ENCODE assay signal across 1 cellular context in the genomic region with DNA sequence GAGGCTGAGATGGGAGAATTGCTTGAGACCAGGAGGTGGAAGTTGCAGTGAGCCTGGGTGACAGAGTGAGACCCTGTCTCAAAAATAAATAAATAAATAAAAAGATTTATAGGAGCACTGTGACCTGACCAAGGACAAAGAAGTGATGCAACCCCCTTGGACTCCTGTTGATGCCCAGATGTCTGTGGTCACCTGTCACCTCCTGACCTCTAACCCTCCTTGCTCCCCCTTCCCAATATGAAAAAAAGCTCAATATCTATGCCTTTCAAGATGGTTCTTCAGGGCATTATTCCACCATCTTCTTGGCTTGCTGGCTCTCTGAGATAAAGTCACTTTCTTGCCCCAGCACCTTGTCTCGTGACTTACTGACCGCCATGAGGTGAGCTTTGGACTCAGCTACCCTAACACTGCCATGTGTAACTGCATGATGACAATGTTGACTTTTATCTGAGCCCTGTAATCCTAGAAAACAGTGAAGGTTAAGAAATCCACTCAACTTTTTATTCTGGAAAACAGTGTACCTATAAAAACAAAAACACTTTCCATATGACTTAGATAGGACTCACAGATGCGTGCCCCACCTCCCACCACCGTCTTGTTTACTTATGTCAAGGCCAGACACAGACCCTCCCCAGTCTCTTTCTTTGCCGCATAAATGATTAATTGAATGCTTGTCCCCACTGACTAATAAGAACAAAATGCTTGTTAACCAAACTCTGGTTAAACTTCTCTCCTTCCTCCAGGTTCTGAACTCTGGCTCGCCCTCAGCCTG.
TF ChIP-seq lines count a peak whose summit lies in the region.

No MANE protein-coding gene starts in this region.

TF ChIP-seq in HepG2, 621 proteins besides CTCF, POLR2A, EP300 and RAD21 (continued from another document and continues in another):
- TF ChIP-seq, protein P1, sequence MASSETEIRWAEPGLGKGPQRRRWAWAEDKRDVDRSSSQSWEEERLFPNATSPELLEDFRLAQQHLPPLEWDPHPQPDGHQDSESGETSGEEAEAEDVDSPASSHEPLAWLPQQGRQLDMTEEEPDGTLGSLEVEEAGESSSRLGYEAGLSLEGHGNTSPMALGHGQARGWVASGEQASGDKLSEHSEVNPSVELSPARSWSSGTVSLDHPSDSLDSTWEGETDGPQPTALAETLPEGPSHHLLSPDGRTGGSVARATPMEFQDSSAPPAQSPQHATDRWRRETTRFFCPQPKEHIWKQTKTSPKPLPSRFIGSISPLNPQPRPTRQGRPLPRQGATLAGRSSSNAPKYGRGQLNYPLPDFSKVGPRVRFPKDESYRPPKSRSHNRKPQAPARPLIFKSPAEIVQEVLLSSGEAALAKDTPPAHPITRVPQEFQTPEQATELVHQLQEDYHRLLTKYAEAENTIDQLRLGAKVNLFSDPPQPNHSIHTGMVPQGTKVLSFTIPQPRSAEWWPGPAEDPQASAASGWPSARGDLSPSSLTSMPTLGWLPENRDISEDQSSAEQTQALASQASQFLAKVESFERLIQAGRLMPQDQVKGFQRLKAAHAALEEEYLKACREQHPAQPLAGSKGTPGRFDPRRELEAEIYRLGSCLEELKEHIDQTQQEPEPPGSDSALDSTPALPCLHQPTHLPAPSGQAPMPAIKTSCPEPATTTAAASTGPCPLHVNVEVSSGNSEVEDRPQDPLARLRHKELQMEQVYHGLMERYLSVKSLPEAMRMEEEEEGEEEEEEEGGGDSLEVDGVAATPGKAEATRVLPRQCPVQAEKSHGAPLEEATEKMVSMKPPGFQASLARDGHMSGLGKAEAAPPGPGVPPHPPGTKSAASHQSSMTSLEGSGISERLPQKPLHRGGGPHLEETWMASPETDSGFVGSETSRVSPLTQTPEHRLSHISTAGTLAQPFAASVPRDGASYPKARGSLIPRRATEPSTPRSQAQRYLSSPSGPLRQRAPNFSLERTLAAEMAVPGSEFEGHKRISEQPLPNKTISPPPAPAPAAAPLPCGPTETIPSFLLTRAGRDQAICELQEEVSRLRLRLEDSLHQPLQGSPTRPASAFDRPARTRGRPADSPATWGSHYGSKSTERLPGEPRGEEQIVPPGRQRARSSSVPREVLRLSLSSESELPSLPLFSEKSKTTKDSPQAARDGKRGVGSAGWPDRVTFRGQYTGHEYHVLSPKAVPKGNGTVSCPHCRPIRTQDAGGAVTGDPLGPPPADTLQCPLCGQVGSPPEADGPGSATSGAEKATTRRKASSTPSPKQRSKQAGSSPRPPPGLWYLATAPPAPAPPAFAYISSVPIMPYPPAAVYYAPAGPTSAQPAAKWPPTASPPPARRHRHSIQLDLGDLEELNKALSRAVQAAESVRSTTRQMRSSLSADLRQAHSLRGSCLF (CRISPR knock-in tag; IDR thresholded peaks at IDR 0.05; ENCODE audit: borderline replicate concordance): no peak
- TF ChIP-seq ZNF652 (CRISPR knock-in tag; IDR thresholded peaks at IDR 0.05; ENCODE audit: borderline replicate concordance, low read depth) (no peak), MAZ (IDR thresholded peaks at IDR 0.05; ENCODE audit: borderline replicate concordance, low read depth, low read length) (no peak), MAZ (CRISPR knock-in tag; IDR thresholded peaks at IDR 0.05; ENCODE audit: low read depth) (no peak), TOPORS (CRISPR knock-in tag; IDR thresholded peaks at IDR 0.05) (no peak), KDM2A (CRISPR knock-in tag; IDR thresholded peaks at IDR 0.05; ENCODE audit: borderline replicate concordance, low read depth) (no peak; the same call in 1 of the 2 replicates), ZBED4 (CRISPR knock-in tag; IDR thresholded peaks at IDR 0.05; ENCODE audit: borderline replicate concordance) (no peak), HCFC1 (IDR thresholded peaks at IDR 0.05; ENCODE audit: low read depth, low read length) (no peak), TRAFD1 (CRISPR knock-in tag; IDR thresholded peaks at IDR 0.05; ENCODE audit: borderline replicate concordance) (no peak), SMC3 (IDR thresholded peaks at IDR 0.05; ENCODE audit: low read length) (no peak; the same call in 1 of the 2 replicates), BHLHE40 (IDR thresholded peaks at IDR 0.05; ENCODE audit: low read length) (peak; percentile 98), ARID2 (CRISPR knock-in tag; IDR thresholded peaks at IDR 0.05; ENCODE audit: borderline replicate concordance) (no peak), HNF4A (CRISPR knock-in tag; IDR thresholded peaks at IDR 0.05) (peak; percentile 95), ZNF614 (CRISPR knock-in tag; IDR thresholded peaks at IDR 0.05; ENCODE audit: borderline replicate concordance) (0 out of 2 replicates have a peak, but pooled peaks have one; percentile 22), RAD51 (IDR thresholded peaks at IDR 0.05; ENCODE audit: borderline replicate concordance) (no peak), ZFP36 (IDR thresholded peaks at IDR 0.05; ENCODE audit: borderline replicate concordance, low read depth, low read length, partially characterized antibody) (no peak), MATR3 (CRISPR knock-in tag; IDR thresholded peaks at IDR 0.05) (no peak), MIXL1 (CRISPR knock-in tag; IDR thresholded peaks at IDR 0.05) (no peak), MYC (CRISPR knock-in tag; IDR thresholded peaks at IDR 0.05; ENCODE audit: borderline replicate concordance) (peak; percentile 60; the same call in 1 of the 2 replicates), ZNF383 (CRISPR knock-in tag; IDR thresholded peaks at IDR 0.05; ENCODE audit: borderline replicate concordance) (no peak), THAP11 (CRISPR knock-in tag; IDR thresholded peaks at IDR 0.05) (peak; percentile 62), ZNF276 (CRISPR knock-in tag; IDR thresholded peaks at IDR 0.05; ENCODE audit: low read depth) (no peak), HBP1 (CRISPR knock-in tag; IDR thresholded peaks at IDR 0.05; ENCODE audit: low read depth) (no peak)
- TF ChIP-seq, protein P2, sequence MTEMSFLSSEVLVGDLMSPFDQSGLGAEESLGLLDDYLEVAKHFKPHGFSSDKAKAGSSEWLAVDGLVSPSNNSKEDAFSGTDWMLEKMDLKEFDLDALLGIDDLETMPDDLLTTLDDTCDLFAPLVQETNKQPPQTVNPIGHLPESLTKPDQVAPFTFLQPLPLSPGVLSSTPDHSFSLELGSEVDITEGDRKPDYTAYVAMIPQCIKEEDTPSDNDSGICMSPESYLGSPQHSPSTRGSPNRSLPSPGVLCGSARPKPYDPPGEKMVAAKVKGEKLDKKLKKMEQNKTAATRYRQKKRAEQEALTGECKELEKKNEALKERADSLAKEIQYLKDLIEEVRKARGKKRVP (CRISPR knock-in tag; IDR thresholded peaks at IDR 0.05): peak in 1 of 2 experiments; percentile 87; a peak in 2 of 4 replicates
- TF ChIP-seq, protein P3, sequence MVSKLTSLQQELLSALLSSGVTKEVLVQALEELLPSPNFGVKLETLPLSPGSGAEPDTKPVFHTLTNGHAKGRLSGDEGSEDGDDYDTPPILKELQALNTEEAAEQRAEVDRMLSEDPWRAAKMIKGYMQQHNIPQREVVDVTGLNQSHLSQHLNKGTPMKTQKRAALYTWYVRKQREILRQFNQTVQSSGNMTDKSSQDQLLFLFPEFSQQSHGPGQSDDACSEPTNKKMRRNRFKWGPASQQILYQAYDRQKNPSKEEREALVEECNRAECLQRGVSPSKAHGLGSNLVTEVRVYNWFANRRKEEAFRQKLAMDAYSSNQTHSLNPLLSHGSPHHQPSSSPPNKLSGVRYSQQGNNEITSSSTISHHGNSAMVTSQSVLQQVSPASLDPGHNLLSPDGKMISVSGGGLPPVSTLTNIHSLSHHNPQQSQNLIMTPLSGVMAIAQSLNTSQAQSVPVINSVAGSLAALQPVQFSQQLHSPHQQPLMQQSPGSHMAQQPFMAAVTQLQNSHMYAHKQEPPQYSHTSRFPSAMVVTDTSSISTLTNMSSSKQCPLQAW (CRISPR knock-in tag; IDR thresholded peaks at IDR 0.05): peak; percentile 66; the same call in 1 of the 2 replicates
- TF ChIP-seq, protein P4, sequence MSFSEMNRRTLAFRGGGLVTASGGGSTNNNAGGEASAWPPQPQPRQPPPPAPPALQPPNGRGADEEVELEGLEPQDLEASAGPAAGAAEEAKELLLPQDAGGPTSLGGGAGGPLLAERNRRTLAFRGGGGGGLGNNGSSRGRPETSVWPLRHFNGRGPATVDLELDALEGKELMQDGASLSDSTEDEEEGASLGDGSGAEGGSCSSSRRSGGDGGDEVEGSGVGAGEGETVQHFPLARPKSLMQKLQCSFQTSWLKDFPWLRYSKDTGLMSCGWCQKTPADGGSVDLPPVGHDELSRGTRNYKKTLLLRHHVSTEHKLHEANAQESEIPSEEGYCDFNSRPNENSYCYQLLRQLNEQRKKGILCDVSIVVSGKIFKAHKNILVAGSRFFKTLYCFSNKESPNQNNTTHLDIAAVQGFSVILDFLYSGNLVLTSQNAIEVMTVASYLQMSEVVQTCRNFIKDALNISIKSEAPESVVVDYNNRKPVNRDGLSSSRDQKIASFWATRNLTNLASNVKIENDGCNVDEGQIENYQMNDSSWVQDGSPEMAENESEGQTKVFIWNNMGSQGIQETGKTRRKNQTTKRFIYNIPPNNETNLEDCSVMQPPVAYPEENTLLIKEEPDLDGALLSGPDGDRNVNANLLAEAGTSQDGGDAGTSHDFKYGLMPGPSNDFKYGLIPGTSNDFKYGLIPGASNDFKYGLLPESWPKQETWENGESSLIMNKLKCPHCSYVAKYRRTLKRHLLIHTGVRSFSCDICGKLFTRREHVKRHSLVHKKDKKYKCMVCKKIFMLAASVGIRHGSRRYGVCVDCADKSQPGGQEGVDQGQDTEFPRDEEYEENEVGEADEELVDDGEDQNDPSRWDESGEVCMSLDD (CRISPR knock-in tag; IDR thresholded peaks at IDR 0.05; ENCODE audit: borderline replicate concordance): no peak
- TF ChIP-seq, protein P5, sequence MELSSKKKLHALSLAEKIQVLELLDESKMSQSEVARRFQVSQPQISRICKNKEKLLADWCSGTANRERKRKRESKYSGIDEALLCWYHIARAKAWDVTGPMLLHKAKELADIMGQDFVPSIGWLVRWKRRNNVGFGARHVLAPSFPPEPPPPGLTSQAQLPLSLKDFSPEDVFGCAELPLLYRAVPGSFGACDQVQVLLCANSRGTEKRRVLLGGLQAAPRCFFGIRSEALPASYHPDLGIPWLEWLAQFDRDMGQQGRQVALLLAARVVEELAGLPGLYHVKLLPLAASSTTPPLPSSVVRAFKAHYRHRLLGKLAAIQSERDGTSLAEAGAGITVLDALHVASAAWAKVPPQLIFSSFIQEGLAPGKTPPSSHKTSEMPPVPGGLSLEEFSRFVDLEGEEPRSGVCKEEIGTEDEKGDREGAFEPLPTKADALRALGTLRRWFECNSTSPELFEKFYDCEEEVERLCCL (CRISPR knock-in tag; IDR thresholded peaks at IDR 0.05; ENCODE audit: borderline replicate concordance): no peak
- TF ChIP-seq, protein P6, sequence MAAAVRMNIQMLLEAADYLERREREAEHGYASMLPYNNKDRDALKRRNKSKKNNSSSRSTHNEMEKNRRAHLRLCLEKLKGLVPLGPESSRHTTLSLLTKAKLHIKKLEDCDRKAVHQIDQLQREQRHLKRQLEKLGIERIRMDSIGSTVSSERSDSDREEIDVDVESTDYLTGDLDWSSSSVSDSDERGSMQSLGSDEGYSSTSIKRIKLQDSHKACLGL (CRISPR knock-in tag; IDR thresholded peaks at IDR 0.05): no peak
